Comparison of ENCODE assay signal across 11 cellular contexts in the genomic region with DNA sequence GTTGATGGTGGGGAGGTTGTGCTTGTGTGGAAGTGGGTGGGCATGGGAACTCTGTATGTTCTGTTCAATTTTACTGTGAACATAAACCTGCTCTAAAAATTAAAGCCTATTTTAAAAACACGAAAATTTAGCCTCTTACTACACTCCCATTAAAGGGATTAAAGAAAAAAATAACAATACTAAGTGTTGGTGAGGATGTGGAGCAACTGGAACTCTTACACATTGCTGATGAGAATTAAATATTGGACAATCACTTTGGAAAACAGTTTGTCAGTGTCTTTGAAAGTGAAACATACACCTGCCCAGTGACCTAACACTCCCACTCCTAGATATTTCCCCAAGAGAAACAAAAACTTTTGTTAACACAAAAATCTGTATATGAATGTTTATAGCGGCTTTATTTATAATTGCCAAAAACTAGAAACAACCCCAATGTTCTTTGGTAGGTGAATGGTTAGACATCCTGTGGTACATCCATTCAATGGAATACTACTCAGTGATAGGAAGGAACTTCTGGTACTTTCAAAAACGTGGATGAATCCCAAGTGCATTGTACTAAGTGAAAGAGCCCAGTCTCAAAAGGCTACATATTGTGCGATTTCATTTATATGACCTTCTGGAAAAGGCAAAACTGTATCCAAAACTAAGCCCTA.
"Had no signal": no experiment of that assay in that cellular context is flagged by ENCODE, and none has a peak within 500 bp of the region (broad histone marks: within the 10 kb centered on the region; RNA-seq: fewer than 3 reads in every experiment).

No MANE protein-coding gene starts in this region.

- H3K27ac ChIP-seq: GM23248 had no signal

- H3K9me3 ChIP-seq: HAP-1 had no signal

- ATAC-seq: GM23338, HCT116 had no signal

- H3K36me3 ChIP-seq: HAP-1 had no signal

- FAIRE-seq: H1, H54 had no signal

- H2AFZ ChIP-seq: GM23248, GM23338 had no signal

- H3K4me1 ChIP-seq: HAP-1 had no signal

- H3K9ac ChIP-seq: GM23248 had no signal

- DNase-seq: GM23248, GOT3, H7, H9, HCEC 1CT, HFFc6 had no signal

- H3K4me3 Mint-ChIP-seq: GM23338, H9, HFFc6 had no signal

- H3K4me3 ChIP-seq: GM23248, GM23338, HAP-1 had no signal

- H3K27ac Mint-ChIP-seq: GM23338, H9, HFFc6 had no signal

- H3K4me2 ChIP-seq: GM23338 had no signal
